ENCODE assay signal across 8 cellular contexts in the genomic region with DNA sequence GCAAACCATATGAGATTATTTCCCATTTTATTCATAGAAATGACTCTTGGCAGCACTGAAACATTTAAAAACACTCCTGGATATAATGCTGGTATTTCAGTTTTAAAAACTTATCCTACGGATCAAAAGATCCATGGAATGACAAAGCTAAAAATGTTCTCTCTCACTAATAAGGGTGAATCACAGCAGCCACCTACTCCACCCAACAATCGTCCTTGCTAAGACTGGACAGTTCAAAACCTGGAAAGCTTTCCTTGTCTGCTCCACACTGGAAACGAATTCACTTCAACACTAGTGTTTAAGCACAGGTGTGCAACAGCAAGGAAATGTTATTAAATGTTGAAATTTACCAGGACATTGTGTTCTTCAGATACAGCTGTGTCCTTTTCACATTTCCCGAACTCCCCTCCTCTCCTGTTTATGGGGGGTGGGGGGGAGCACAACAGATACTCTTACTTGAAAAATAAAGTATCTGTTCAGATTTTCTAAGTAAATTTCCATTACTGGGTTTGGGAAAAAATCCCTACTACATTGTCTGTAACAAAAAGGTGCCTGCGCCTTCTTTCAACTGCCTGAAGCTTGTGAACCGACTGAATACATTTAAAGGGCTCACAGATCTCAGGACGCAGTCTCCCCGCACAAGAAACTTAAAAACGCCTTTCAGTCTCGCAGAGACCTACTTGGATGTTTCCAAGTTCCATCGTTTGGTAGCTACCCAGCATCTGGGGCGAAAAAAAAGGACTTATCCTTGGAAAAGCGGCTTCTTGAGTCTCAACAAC. TPM values are rescaled to one million over a fixed set of nuclear protein-coding genes. Genes with fewer than 3 reads are reported as not detected.
DNase-seq lines count a peak whose midpoint lies in the region; ATAC-seq and TF ChIP-seq lines count a peak whose summit lies in the region.

No MANE protein-coding gene starts in this region.

- peaks cover 5% of the 10 kb centered on the region for H3K4me1 ChIP-seq in colonic mucosa
- H3K4me1 ChIP-seq in mononuclear cell (ENCODE audit: insufficient read depth, low read length): peaks cover 33% of the 10 kb centered on the region

- peak overlapping the region; percentile 79 for H3K27ac ChIP-seq in colonic mucosa

- no peaks in the 10 kb centered on the region for H3K36me3 ChIP-seq in colonic mucosa

- H3K4me3 ChIP-seq in colonic mucosa: peak overlapping the region; percentile 81
- peak overlapping the region; percentile 78 for H3K4me3 ChIP-seq in mononuclear cell (ENCODE audit: low read length)

- H3K9me3 ChIP-seq in colonic mucosa (no peaks in the 10 kb centered on the region), mononuclear cell (ENCODE audit: low read depth, low read length) (no peaks in the 10 kb centered on the region)

- H3K27me3 ChIP-seq in colonic mucosa: no peaks in the 10 kb centered on the region
- no peaks in the 10 kb centered on the region for H3K27me3 ChIP-seq in mononuclear cell (ENCODE audit: insufficient read depth, low read length)

- no peak for TF ChIP-seq CTCF in colonic mucosa (IDR thresholded peaks at IDR 0.05)

- no peak for ATAC-seq in GM19395 (IDR thresholded peaks at IDR 0.05; ENCODE audit: unreplicated experiment)
- ATAC-seq in HG03432 (IDR thresholded peaks at IDR 0.05; ENCODE audit: unreplicated experiment): no peak

- intact Hi-C loops in colonic mucosa (cut with DNase I): no loop called here

- DNase-seq in ELR (ENCODE audit: low read depth) (peak; percentile 72), NCI-H2227 treated with DMSO at 0.1 percent for 48 hours (lab: John Stamatoyannopoulos, UW) (peak; percentile 10), colonic mucosa (no peak), SKM-1 treated with dmso at 0.1 percent for 144 hours (lab: John Stamatoyannopoulos, UW; ENCODE audit: unreplicated experiment) (no peak)
- DNase-seq in stimulated activated CD4-positive, alpha-beta T cell treated with anti-CD3 and anti-CD28 coated beads, Interleukin-4, amount 100 ng/mL, for 4 hours: no peak

- peak overlapping the region; percentile 94 to 97 for H3K9ac ChIP-seq in colonic mucosa (ENCODE audit: low read depth in 2 of 2, low read length in 2 of 2)

RNA-seq across cellular contexts. Expression of a gene that starts 1.4 kb away (rescaled TPM):
- total RNA-seq in colonic mucosa (100 to 1,000 TPM; 246 to 299 TPM), mononuclear cell (144 TPM)

Comparison
In these comparisons a context has a peak if more than half of its experiments do, and no peak if none do; other contexts are left out.
1. DNase-seq: peak in ELR (single experiment) and NCI-H2227 treated with DMSO at 0.1 percent for 48 hours (single experiment); none in colonic mucosa (single experiment), stimulated activated CD4-positive, alpha-beta T cell treated with anti-CD3 and anti-CD28 coated beads, Interleukin-4, amount 100 ng/mL, for 4 hours (0 of 2) and SKM-1 treated with dmso at 0.1 percent for 144 hours (single experiment).